ENCODE assay signal across 18 cellular contexts in genomic region chr4:183333983-183334382, GRCh38. TPM values are rescaled to one million over a fixed set of nuclear protein-coding genes. Genes with fewer than 3 reads are reported as not detected.
DNase-seq lines count a peak whose midpoint lies in the region; ATAC-seq, FAIRE-seq and TF ChIP-seq lines count a peak whose summit lies in the region.
"Had no signal": no experiment of that assay in that cellular context is flagged by ENCODE, and none has a peak within 500 bp of the region (broad histone marks: within the 10 kb centered on the region; RNA-seq: fewer than 3 reads in every experiment).

No MANE protein-coding gene starts in this region.

- CTCF ChIA-PET in endothelial cell of umbilical vein (lab: Charles Lee) = no interaction called here

- intact Hi-C loops in endothelial cell of umbilical vein (cut with micrococcal nuclease) = loop anchor here (2.0 kb wide), 1 partner anchor 111 kb away; the partner anchor contains the start of gene CDKN2AIP

- H3K4me1 ChIP-seq in endothelial cell of umbilical vein (ENCODE audit: control insufficient read depth, extremely low read depth, insufficient read depth, low read length) = peaks cover 27% of the 10 kb centered on the region

- H3K4me2 ChIP-seq in endothelial cell of umbilical vein (ENCODE audit: insufficient read depth, low read length) = no peak overlapping the region

- H3K79me2 ChIP-seq in endothelial cell of umbilical vein (ENCODE audit: control insufficient read depth, insufficient read depth, low read length) = no peaks in the 10 kb centered on the region
- H3K79me2 ChIP-seq: parathyroid adenoma had no signal

- DNase-seq in Daoy (ENCODE audit: low read depth) = peak; percentile 33
- peak; percentile 82 for DNase-seq in LoVo (ENCODE audit: low spot score)
- DNase-seq in endothelial cell of umbilical vein (ENCODE audit: low read depth, low spot score) = peak; percentile 38
- peak; percentile 49 for DNase-seq in osteocyte (ENCODE audit: extremely low spot score, unreplicated experiment)
- DNase-seq in central memory CD4-positive, alpha-beta T cell = no peak
- no peak for DNase-seq in germinal center (ENCODE audit: low spot score)
- no peak for DNase-seq in NCI-H1436 (lab: John Stamatoyannopoulos, UW)
- DNase-seq: activated CD4-positive, alpha-beta memory T cell treated with anti-CD3 and anti-CD28 coated beads, Interleukin-2, amount 10 ng/mL, durations not matched to agents 7 days and 5 days; glutamatergic neuron; NCI-H1105; NCI-H2227 treated with DMSO at 0.1 percent for 48 hours; stimulated activated CD4-positive, alpha-beta T cell treated with anti-CD3 and anti-CD28 coated beads, Interleukin-12 subunit alpha, Interleukin-12 subunit beta, amount 100 ng/mL, for 4 hours had no signal

- no peak overlapping the region for H3K4me3 ChIP-seq in endothelial cell of umbilical vein (replicated peaks in 1 of 3; ENCODE audit: insufficient read depth in 1 of 3, low read depth in 1 of 3, low read length in 3 of 3)
- H3K4me3 ChIP-seq: BLaER1 treated with 17β-estradiol and CSF1 and Interleukin-3, amounts not matched to agents 10 nM and 100 nM had no signal

- no peaks in the 10 kb centered on the region for H3K36me3 ChIP-seq in endothelial cell of umbilical vein (ENCODE audit: control insufficient read depth in 2 of 2, extremely low read depth in 1 of 2, insufficient read depth in 2 of 2, low read length in 2 of 2)
- H3K36me3 ChIP-seq: BLaER1 treated with 17β-estradiol and CSF1 and Interleukin-3, amounts not matched to agents 10 nM and 100 nM had no signal

- H3K9me3 ChIP-seq in endothelial cell of umbilical vein (replicated peaks; ENCODE audit: control insufficient read depth, insufficient read depth, low read length) = no peaks in the 10 kb centered on the region

- TF ChIP-seq CTCF in endothelial cell of umbilical vein (IDR thresholded peaks at IDR 0.05; ENCODE audit: extremely low read depth in 1 of 2, insufficient read depth in 1 of 2, low read depth in 1 of 2, low read length in 2 of 2) (no peak), osteocyte (IDR thresholded peaks at IDR 0.05) (no peak)

- no peaks in the 10 kb centered on the region for H4K20me1 ChIP-seq in endothelial cell of umbilical vein (replicated peaks; ENCODE audit: control insufficient read depth, extremely low read depth, insufficient read depth, low read length)
- H4K20me1 ChIP-seq: BLaER1 treated with 17β-estradiol and CSF1 and Interleukin-3, amounts not matched to agents 10 nM and 100 nM had no signal

- peak; percentile 69 for FAIRE-seq in endothelial cell of umbilical vein (lab: Jason Lieb, UNC)

- peak overlapping the region; percentile 45 for H2AFZ ChIP-seq in endothelial cell of umbilical vein (ENCODE audit: low read depth, low read length)
- H2AFZ ChIP-seq: parathyroid adenoma had no signal

- no peak for ATAC-seq in HG03520 (IDR thresholded peaks at IDR 0.05; ENCODE audit: unreplicated experiment)

- no peak overlapping the region for H3K4me3 Mint-ChIP-seq in osteocyte (ENCODE audit: unreplicated experiment)
- H3K4me3 Mint-ChIP-seq: activated CD4-positive, alpha-beta memory T cell treated with anti-CD3 and anti-CD28 coated beads, Interleukin-2, amount 10 ng/mL, durations not matched to agents 7 days and 5 days had no signal

- no TSS peak for BruUV-seq in endothelial cell of umbilical vein (replicated peaks; lab: Mats Ljungman, UMichigan)

- H3K27ac Mint-ChIP-seq in osteocyte (ENCODE audit: unreplicated experiment) = no peak overlapping the region
- H3K27ac Mint-ChIP-seq: activated CD4-positive, alpha-beta memory T cell treated with anti-CD3 and anti-CD28 coated beads, Interleukin-2, amount 10 ng/mL, durations not matched to agents 7 days and 5 days had no signal

- H3K4me1 Mint-ChIP-seq in osteocyte (ENCODE audit: unreplicated experiment) = peaks cover 18% of the 10 kb centered on the region

- dilution Hi-C loops in endothelial cell of umbilical vein (cut with MboI; ENCODE audit: extremely low pct_ligation_motif_present, low sequenced_read_pairs) = no loop called here

- peak overlapping the region; percentile 15 for H3K27ac ChIP-seq in endothelial cell of umbilical vein (ENCODE audit: insufficient read depth, low read depth, low read length)
- H3K27ac ChIP-seq: BLaER1 treated with 17β-estradiol and CSF1 and Interleukin-3, amounts not matched to agents 10 nM and 100 nM; parathyroid adenoma had no signal

- H3K27me3 Mint-ChIP-seq in osteocyte (ENCODE audit: unreplicated experiment) = no peaks in the 10 kb centered on the region

- no peaks in the 10 kb centered on the region for H3K9me3 Mint-ChIP-seq in osteocyte (ENCODE audit: unreplicated experiment)
- H3K9me3 Mint-ChIP-seq: activated CD4-positive, alpha-beta memory T cell treated with anti-CD3 and anti-CD28 coated beads, Interleukin-2, amount 10 ng/mL, durations not matched to agents 7 days and 5 days had no signal

- POLR2A ChIA-PET in endothelial cell of umbilical vein (lab: Charles Lee) = no interaction called here

- H3K9me1 ChIP-seq in endothelial cell of umbilical vein (replicated peaks; ENCODE audit: control insufficient read depth, extremely low read depth, insufficient read depth, low read length) = no peaks in the 10 kb centered on the region

- H3K27me3 ChIP-seq in endothelial cell of umbilical vein (ENCODE audit: control insufficient read depth in 2 of 2, insufficient read depth in 2 of 2, low read length in 2 of 2) = no peaks in the 10 kb centered on the region
- H3K27me3 ChIP-seq: BLaER1 treated with 17β-estradiol and CSF1 and Interleukin-3, amounts not matched to agents 10 nM and 100 nM had no signal

- TF ChIP-seq POLR2A in endothelial cell of umbilical vein (IDR thresholded peaks at IDR 0.05; ENCODE audit: low read depth, low read length) = no peak

- no peak overlapping the region for H3K9ac ChIP-seq in endothelial cell of umbilical vein (replicated peaks; ENCODE audit: extremely low read depth, insufficient read depth, low read length)
- H3K9ac ChIP-seq: BLaER1 treated with 17β-estradiol and CSF1 and Interleukin-3, amounts not matched to agents 10 nM and 100 nM; parathyroid adenoma had no signal

- no peaks in the 10 kb centered on the region for H3K36me3 Mint-ChIP-seq in osteocyte (ENCODE audit: unreplicated experiment)

TF ChIP-seq in endothelial cell of umbilical vein, 7 proteins besides CTCF, POLR2A, EP300 and RAD21:
- TF ChIP-seq EZH2 (IDR thresholded peaks at IDR 0.05; ENCODE audit: borderline replicate concordance, low read depth, low read length, severe bottlenecking) (no peak), MAX (IDR thresholded peaks at IDR 0.05; ENCODE audit: insufficient read depth, insufficient read length) (no peak), POLR2AphosphoS5 (IDR thresholded peaks at IDR 0.05; ENCODE audit: insufficient read depth, low read depth, low read length) (no peak), GATA2 (IDR thresholded peaks at IDR 0.05; ENCODE audit: insufficient read depth, insufficient read length, low read depth, low read length) (no peak), MYC (IDR thresholded peaks at IDR 0.05; ENCODE audit: low read depth, low read length) (no peak), FOS (IDR thresholded peaks at IDR 0.05; ENCODE audit: borderline replicate concordance, insufficient read depth, low read length) (peak; percentile 72), JUN (IDR thresholded peaks at IDR 0.05; ENCODE audit: borderline replicate concordance, insufficient read depth, insufficient read length, low read depth) (peak; percentile 52)

RNA-seq across cellular contexts. Expression of gene CLDN24, which starts 11.8 kb away (rescaled TPM):
- total RNA-seq in Daoy (2014; rRNA removed; shearing (Covaris generic)) = not detected in 2 replicates
- total RNA-seq in endothelial cell of umbilical vein (not detected in 2 replicates), osteocyte (not detected in 2 replicates)
- not detected in 2 replicates for polyA plus RNA-seq in endothelial cell of umbilical vein
- not detected in 2 replicates for polyA plus RNA-seq in endothelial cell of umbilical vein (2011; cell fraction: cytosol; rRNA removed)
- polyA plus RNA-seq in endothelial cell of umbilical vein (2011; cell fraction: nucleus; rRNA removed) = not detected in 2 replicates
- polyA plus RNA-seq in endothelial cell of umbilical vein (2012) = not detected in 2 replicates
- polyA minus RNA-seq in endothelial cell of umbilical vein = not detected in 2 replicates
- not detected for polyA minus RNA-seq in endothelial cell of umbilical vein (2011; cell fraction: cytosol; rRNA and poly(A)+ RNA removed)
- polyA minus RNA-seq in endothelial cell of umbilical vein (2011; cell fraction: nucleus; rRNA and poly(A)+ RNA removed) = not detected in 2 replicates
- total RNA-seq: activated CD4-positive, alpha-beta memory T cell treated with anti-CD3 and anti-CD28 coated beads, Interleukin-2, amount 10 ng/mL, durations not matched to agents 7 days and 5 days; cerebellum; mononuclear cell; SK-MEL-5 had no signal

RNA-seq across cellular contexts. Expression of gene CLDN22, which starts 13.9 kb away (rescaled TPM):
- not detected in 2 replicates for total RNA-seq in Daoy (2014; rRNA removed; shearing (Covaris generic))
- total RNA-seq in endothelial cell of umbilical vein (not detected in 2 replicates), osteocyte (not detected in 2 replicates)
- polyA plus RNA-seq in endothelial cell of umbilical vein = not detected in 2 replicates
- polyA plus RNA-seq in endothelial cell of umbilical vein (2011; cell fraction: cytosol; rRNA removed) = not detected in 2 replicates
- not detected in 2 replicates for polyA plus RNA-seq in endothelial cell of umbilical vein (2011; cell fraction: nucleus; rRNA removed)
- polyA plus RNA-seq in endothelial cell of umbilical vein (2012) = 0.22 and 0.56 TPM in 2 replicates
- not detected in 2 replicates for polyA minus RNA-seq in endothelial cell of umbilical vein
- polyA minus RNA-seq in endothelial cell of umbilical vein (2011; cell fraction: cytosol; rRNA and poly(A)+ RNA removed) = not detected
- polyA minus RNA-seq in endothelial cell of umbilical vein (2011; cell fraction: nucleus; rRNA and poly(A)+ RNA removed) = not detected in 2 replicates
- total RNA-seq: activated CD4-positive, alpha-beta memory T cell treated with anti-CD3 and anti-CD28 coated beads, Interleukin-2, amount 10 ng/mL, durations not matched to agents 7 days and 5 days; cerebellum; mononuclear cell; SK-MEL-5 had no signal

Comparison
In these comparisons a context has a peak if more than half of its experiments do, and no peak if none do; other contexts are left out.
1. DNase-seq: peak in Daoy (single experiment), LoVo (single experiment), endothelial cell of umbilical vein (single experiment) and osteocyte (single experiment); none in central memory CD4-positive, alpha-beta T cell (single experiment), germinal center (single experiment) and NCI-H1436 (single experiment).